19 cellular contexts compared by ENCODE assay signal in the genomic region with DNA sequence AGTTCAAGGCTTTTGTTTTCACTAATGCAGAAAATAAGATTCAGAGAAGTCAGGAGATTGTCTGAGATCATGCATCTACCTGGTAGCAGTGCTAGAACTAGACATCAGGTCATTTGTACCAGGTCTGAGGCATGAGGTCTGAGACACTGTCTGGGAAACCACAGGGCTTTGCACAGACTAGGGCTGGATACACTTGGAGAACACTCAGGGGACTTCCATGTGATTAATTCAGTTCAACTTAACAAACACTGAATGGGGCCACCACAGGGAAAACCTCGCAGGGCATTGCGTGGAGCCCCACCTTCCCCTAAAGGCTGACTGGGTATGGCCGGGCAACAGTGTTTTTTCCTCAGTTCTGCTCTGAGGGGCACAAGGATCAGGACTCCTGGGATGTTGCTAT.
DNase-seq lines count a peak whose midpoint lies in the region; ATAC-seq and TF ChIP-seq lines count a peak whose summit lies in the region.
"Had no signal": no experiment of that assay in that cellular context is flagged by ENCODE, and none has a peak within 500 bp of the region (broad histone marks: within the 10 kb centered on the region; RNA-seq: fewer than 3 reads in every experiment).

No MANE protein-coding gene starts in this region.

- peak overlapping the region; percentile 52 for H3K27ac ChIP-seq in cardiac muscle cell
- peak overlapping the region; percentile 81 for H3K27ac ChIP-seq in SK-N-MC
- no peak overlapping the region for H3K27ac ChIP-seq in tibial artery

- H3K27me3 ChIP-seq in cardiac muscle cell: no peaks in the 10 kb centered on the region
- H3K27me3 ChIP-seq in tibial artery: no peaks in the 10 kb centered on the region

- H3K4me3 ChIP-seq in cardiac muscle cell (no peak overlapping the region), SK-N-MC (peak overlapping the region; percentile 65), tibial artery (no peak overlapping the region)

- ATAC-seq in Right ventricle myocardium superior (ENCODE audit: poor library complexity): no peak
- no peak for ATAC-seq in HG02870 (IDR thresholded peaks at IDR 0.05; ENCODE audit: unreplicated experiment)
- ATAC-seq: HepG2, Right ventricle myocardium inferior had no signal

- DNase-seq in cardiac muscle cell (ENCODE audit: low read depth in 1 of 2, low spot score in 1 of 2) (no peak), Right ventricle myocardium superior (no peak), SK-N-MC (ENCODE audit: low read depth, low spot score) (no peak), kidney tubule cell (ENCODE audit: low spot score) (peak; percentile 69), tibial artery (no peak), LoVo (ENCODE audit: low spot score) (no peak)
- no peak for DNase-seq in activated CD4-positive, CD25-positive, alpha-beta regulatory T cell treated with anti-CD3 and anti-CD28 coated beads, Interleukin-2, amount 50 U/mL, for 72 hours
- DNase-seq: C1 segment of cervical spinal cord, Calu3, DND-41, mesenchymal stem cell, NCI-H1048, NCI-H1694 treated with DMSO at 0.1 percent for 48 hours, NCI-H226, NCI-H82, occipital lobe had no signal

- intact Hi-C loops in Right ventricle myocardium superior (cut with DNase I) (no loop called here), tibial artery (cut with DNase I; ENCODE audit: low total_unique reads) (no loop called here)

- no peak overlapping the region for H3K9ac ChIP-seq in SK-N-MC (ENCODE audit: insufficient read length)

- H3K9me3 ChIP-seq in cardiac muscle cell (ENCODE audit: low read depth) (no peaks in the 10 kb centered on the region), SK-N-MC (ENCODE audit: low read depth, low read length) (no peaks in the 10 kb centered on the region), tibial artery (no peaks in the 10 kb centered on the region)

- H3K36me3 ChIP-seq in cardiac muscle cell: no peaks in the 10 kb centered on the region
- H3K36me3 ChIP-seq in SK-N-MC (ENCODE audit: insufficient read depth, low read length): no peaks in the 10 kb centered on the region
- H3K36me3 ChIP-seq in tibial artery: no peaks in the 10 kb centered on the region

- H3K4me1 ChIP-seq in cardiac muscle cell (ENCODE audit: low read depth): peaks cover 15% of the 10 kb centered on the region
- H3K4me1 ChIP-seq in tibial artery: no peaks in the 10 kb centered on the region

- TF ChIP-seq CTCF in cardiac muscle cell (IDR thresholded peaks at IDR 0.05; ENCODE audit: low read depth, low read length): no peak
- no peak for TF ChIP-seq CTCF in tibial artery (IDR thresholded peaks at IDR 0.05)

Comparison
In these comparisons a context has a peak if more than half of its experiments do, and no peak if none do; other contexts are left out.
1. H3K27ac ChIP-seq: peak in cardiac muscle cell (single experiment) and SK-N-MC (single experiment); none in tibial artery (0 of 2).